ENCODE assay signal across 1 cellular context in the genomic region with DNA sequence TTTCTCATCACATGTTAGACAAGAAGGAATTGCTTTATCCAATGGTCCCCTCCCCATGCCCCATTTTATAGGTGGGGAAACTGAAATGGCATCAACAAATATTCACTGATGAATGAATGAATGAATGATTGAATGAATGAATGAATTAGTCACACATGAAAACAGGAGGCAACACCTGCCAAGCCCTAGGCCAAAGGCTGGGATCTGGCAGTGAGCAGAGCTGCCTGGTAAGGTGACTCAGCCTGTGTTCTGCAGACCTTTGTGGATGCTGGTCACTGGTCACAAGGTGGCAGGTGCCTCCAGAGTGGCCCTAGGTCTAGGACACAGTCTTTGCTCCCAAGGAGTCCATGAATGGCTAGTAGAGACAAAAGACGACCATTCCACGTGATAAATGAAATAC.
TF ChIP-seq lines count a peak whose summit lies in the region.

No MANE protein-coding gene starts in this region.

TF ChIP-seq in K562, 482 proteins besides CTCF, POLR2A, EP300 and RAD21:
- no peak for TF ChIP-seq ZNF586 (CRISPR knock-in tag; conservative IDR thresholded peaks at IDR 0.05)
- TF ChIP-seq ZNF24 (IDR thresholded peaks at IDR 0.05), result peak; percentile 96
